Comparison of ENCODE assay signal across 13 cellular contexts in the genomic region with DNA sequence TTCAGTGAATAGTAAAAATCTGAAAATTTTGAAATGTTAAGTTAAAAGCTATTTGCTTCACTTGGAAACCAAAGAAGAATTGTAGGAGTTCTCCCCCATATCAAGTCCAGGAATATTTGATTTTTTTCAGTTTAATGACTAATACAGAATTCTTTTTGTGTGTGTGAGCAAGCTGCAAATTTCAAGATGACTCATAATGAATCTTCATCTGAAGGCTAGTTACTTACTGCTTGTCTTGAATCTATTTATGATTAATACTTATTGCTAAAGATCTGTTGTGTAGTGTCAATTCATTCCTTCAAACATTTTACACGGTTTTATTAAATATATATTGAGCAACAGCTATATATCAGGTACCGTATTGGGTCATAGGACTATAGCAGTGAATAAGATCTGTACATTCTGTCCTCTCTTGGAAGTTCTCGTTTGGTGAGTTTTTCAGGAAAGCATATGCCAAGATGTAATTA. TPM values are rescaled to one million over a fixed set of nuclear protein-coding genes. Genes with fewer than 3 reads are reported as not detected.
DNase-seq lines count a peak whose midpoint lies in the region; ATAC-seq and TF ChIP-seq lines count a peak whose summit lies in the region.
"Had no signal": no experiment of that assay in that cellular context is flagged by ENCODE, and none has a peak within 500 bp of the region (broad histone marks: within the 10 kb centered on the region; RNA-seq: fewer than 3 reads in every experiment).

No MANE protein-coding gene starts in this region.

- no peaks in the 10 kb centered on the region for H3K27me3 ChIP-seq in GM23248 (replicated peaks; ENCODE audit: insufficient read depth)
- no peaks in the 10 kb centered on the region for H3K27me3 ChIP-seq in SK-N-SH (ENCODE audit: insufficient read depth)
- H3K27me3 ChIP-seq in esophagus muscularis mucosa = no peaks in the 10 kb centered on the region

- no peak overlapping the region for H3K27ac Mint-ChIP-seq in activated CD4-positive, alpha-beta T cell treated with anti-CD3 and anti-CD28 coated beads for 36 hours
- H3K27ac Mint-ChIP-seq: dendritic cell treated with granulocyte-macrophage colony-stimulating factor and Interleukin-4, amounts not matched to agents 40 ng/mL and 50 ng/mL, for 4 days had no signal

- no peak overlapping the region for H3K9ac ChIP-seq in GM23248
- peak overlapping the region; percentile 30; the same call in 1 of the 2 replicates for H3K9ac ChIP-seq in SK-N-SH

- H4K20me1 ChIP-seq in GM23248 (ENCODE audit: insufficient read depth) (no peaks in the 10 kb centered on the region), SK-N-SH (ENCODE audit: insufficient read depth) (no peaks in the 10 kb centered on the region)

- no peaks in the 10 kb centered on the region for H3K4me1 Mint-ChIP-seq in activated CD4-positive, alpha-beta T cell treated with anti-CD3 and anti-CD28 coated beads for 36 hours

- no peak overlapping the region for H3K4me3 Mint-ChIP-seq in activated CD4-positive, alpha-beta T cell treated with anti-CD3 and anti-CD28 coated beads for 36 hours
- H3K4me3 Mint-ChIP-seq: activated T-cell treated with anti-CD3 and anti-CD28 coated beads, Interleukin-2, amount 50 U/mL, for 4 hours; dendritic cell treated with granulocyte-macrophage colony-stimulating factor and Interleukin-4, amounts not matched to agents 40 ng/mL and 50 ng/mL, for 4 days had no signal

- H3K27me3 Mint-ChIP-seq in activated CD4-positive, alpha-beta T cell treated with anti-CD3 and anti-CD28 coated beads for 36 hours = peaks cover 10% of the 10 kb centered on the region
- H3K27me3 Mint-ChIP-seq: dendritic cell treated with granulocyte-macrophage colony-stimulating factor and Interleukin-4, amounts not matched to agents 40 ng/mL and 50 ng/mL, for 4 days had no signal

- in situ Hi-C loops in GM23248 (cut with MboI) = no loop called here

- TF ChIP-seq EP300 in SK-N-SH (IDR thresholded peaks at IDR 0.05; ENCODE audit: borderline replicate concordance in 1 of 2, low read depth in 1 of 2, low read length in 1 of 2) (peak in 1 of 2 experiments; percentile 87; a peak in 1 of 4 replicates), esophagus muscularis mucosa (IDR thresholded peaks at IDR 0.05) (no peak)

- H3K4me1 ChIP-seq in GM23248 (ENCODE audit: insufficient read depth) (peaks cover 37% of the 10 kb centered on the region), SK-N-SH (ENCODE audit: control insufficient read depth in 1 of 2, insufficient read depth in 2 of 2, low read depth in 1 of 2, low read length in 1 of 2) (peaks cover 0 to 29% of the 10 kb centered on the region in 2 experiments; a peak in 3 of 4 replicates), esophagus muscularis mucosa (peaks cover 0 to 28% (median 15%) of the 10 kb centered on the region in 4 donors)
- H3K4me1 ChIP-seq: prostate gland had no signal

- DNase-seq in AG08396 (ENCODE audit: low spot score) (peak; percentile 49), GM23248 (peak; percentile 87), SK-N-SH (no peak), foreskin melanocyte (peak; percentile 45), iPS-NIHi11 (ENCODE audit: low spot score) (no peak), esophagus muscularis mucosa (ENCODE audit: extremely low spot score) (no peak)
- no peak for DNase-seq in activated CD4-positive, alpha-beta T cell treated with anti-CD3 and anti-CD28 coated beads for 36 hours
- DNase-seq in stimulated activated CD4-positive, alpha-beta T cell treated with anti-CD3 and anti-CD28 coated beads, Interleukin-1b, Interleukin-23, amount 100 ng/mL, for 48 hours = no peak
- DNase-seq: activated T-cell treated with anti-CD3 and anti-CD28 coated beads, Interleukin-2, amount 50 U/mL, for 4 hours; KBM-7 had no signal

- TF ChIP-seq CTCF in SK-N-SH (IDR thresholded peaks at IDR 0.05) (no peak), esophagus muscularis mucosa (IDR thresholded peaks at IDR 0.05) (no peak)

- H3K27ac ChIP-seq in GM23248 (peak overlapping the region; percentile 60), SK-N-SH (ENCODE audit: low read depth in 2 of 2, low read length in 1 of 2) (peak overlapping the region; percentile 73 to 83; a peak in 3 of 4 replicates), esophagus muscularis mucosa (replicated peaks in 1 of 4) (no peak overlapping the region)
- H3K27ac ChIP-seq: C4-2B, prostate gland had no signal

- H3K9me2 ChIP-seq in GM23248 (ENCODE audit: insufficient read depth) (no peaks in the 10 kb centered on the region), SK-N-SH (no peaks in the 10 kb centered on the region)

- H2AFZ ChIP-seq in GM23248 (peak overlapping the region; percentile 6; the same call in 1 of the 2 replicates), SK-N-SH (ENCODE audit: low read depth) (peak overlapping the region; percentile 58; the same call in 1 of the 2 replicates)

- no peaks in the 10 kb centered on the region for H3K79me2 ChIP-seq in GM23248 (ENCODE audit: insufficient read depth)
- H3K79me2 ChIP-seq in SK-N-SH (ENCODE audit: insufficient read depth) = no peaks in the 10 kb centered on the region

- intact Hi-C loops in activated CD4-positive, alpha-beta T cell treated with anti-CD3 and anti-CD28 coated beads for 36 hours (cut with DNase I, micrococcal nuclease) = no loop called here
- intact Hi-C loops in esophagus muscularis mucosa (cut with DNase I) = no loop called here

- no peaks in the 10 kb centered on the region for H3K9me3 Mint-ChIP-seq in activated CD4-positive, alpha-beta T cell treated with anti-CD3 and anti-CD28 coated beads for 36 hours (ENCODE audit: low read depth)
- H3K9me3 Mint-ChIP-seq: activated T-cell treated with anti-CD3 and anti-CD28 coated beads, Interleukin-2, amount 50 U/mL, for 4 hours had no signal

- peak overlapping the region; percentile 25; the same call in 1 of the 2 replicates for H3K4me3 ChIP-seq in GM23248
- no peak overlapping the region for H3K4me3 ChIP-seq in SK-N-SH (ENCODE audit: low read depth in 2 of 2, low read length in 1 of 2)
- H3K4me3 ChIP-seq in esophagus muscularis mucosa = no peak overlapping the region
- H3K4me3 ChIP-seq: prostate gland had no signal

- CTCF ChIA-PET in SK-N-SH (lab: Yijun Ruan, JAX) = interaction anchor here (1.2 kb wide), 1 partner anchor 268 kb away, joined by 3 read pairs; no protein-coding TSS in a partner anchor
- CTCF ChIA-PET in activated CD4-positive, alpha-beta T cell treated with anti-CD3 and anti-CD28 coated beads for 36 hours (lab: Charles Lee) = no interaction called here

- TF ChIP-seq RAD21 in SK-N-SH (IDR thresholded peaks at IDR 0.05; ENCODE audit: low read length) = no peak

- H3K36me3 ChIP-seq in GM23248 (ENCODE audit: low read depth) (no peaks in the 10 kb centered on the region), SK-N-SH (replicated peaks in 1 of 2; ENCODE audit: control insufficient read depth in 1 of 2, insufficient read depth in 2 of 2, low read length in 1 of 2) (peaks cover 0 to 7% of the 10 kb centered on the region in 2 experiments), esophagus muscularis mucosa (no peaks in the 10 kb centered on the region)
- H3K36me3 ChIP-seq: prostate gland had no signal

- WGBS in GM23248 (ENCODE audit: low coverage in 1 of 2, low lambda C conversion rate in 2 of 2, missing lambda C conversion rate in 2 of 2), 2 experiments = 4% methylated on average over 3 of the region's 3 CpGs
- WGBS in SK-N-SH (ENCODE audit: low lambda C conversion rate) = 17% methylated on average over 3 of the region's 3 CpGs
- WGBS in esophagus muscularis mucosa = 62% methylated on average over 3 of the region's 3 CpGs

- POLR2A ChIA-PET in SK-N-SH (lab: Yijun Ruan, JAX) = no interaction called here
- POLR2A ChIA-PET in activated CD4-positive, alpha-beta T cell treated with anti-CD3 and anti-CD28 coated beads for 36 hours (lab: Charles Lee) = interaction anchor here (0.7 kb wide), 1 partner anchor 353 kb away, joined by 3 read pairs; no protein-coding TSS in a partner anchor

- H3K9me3 ChIP-seq in GM23248 (ENCODE audit: low read depth) = no peaks in the 10 kb centered on the region
- H3K9me3 ChIP-seq in SK-N-SH = peaks cover 6% of the 10 kb centered on the region; the same call in 1 of the 2 replicates
- H3K9me3 ChIP-seq in esophagus muscularis mucosa = no peaks in the 10 kb centered on the region
- H3K9me3 ChIP-seq: prostate gland had no signal

- peaks cover 29% of the 10 kb centered on the region; the same call in 1 of the 2 replicates for H3F3A ChIP-seq in GM23248 (ENCODE audit: insufficient read depth)
- peaks cover 31% of the 10 kb centered on the region for H3F3A ChIP-seq in SK-N-SH (replicated peaks; ENCODE audit: insufficient read depth)

- peak overlapping the region; percentile 53 for H3K4me2 ChIP-seq in GM23248 (ENCODE audit: unreplicated experiment)
- H3K4me2 ChIP-seq in SK-N-SH = peak overlapping the region; percentile 53

- no peak for ATAC-seq in activated CD4-positive, alpha-beta T cell treated with anti-CD3 and anti-CD28 coated beads for 36 hours
- ATAC-seq: activated T-cell treated with anti-CD3 and anti-CD28 coated beads, Interleukin-2, amount 50 U/mL, for 4 hours had no signal

- H3K36me3 Mint-ChIP-seq in activated CD4-positive, alpha-beta T cell treated with anti-CD3 and anti-CD28 coated beads for 36 hours (ENCODE audit: low read depth) = no peaks in the 10 kb centered on the region

- no peak for TF ChIP-seq POLR2A in esophagus muscularis mucosa (IDR thresholded peaks at IDR 0.05; ENCODE audit: low read depth)

TF ChIP-seq in SK-N-SH, 30 proteins besides CTCF, POLR2A, EP300 and RAD21 (continues in another document):
- no peak for TF ChIP-seq EZH2phosphoT487 (IDR thresholded peaks at IDR 0.05; ENCODE audit: borderline replicate concordance, low read depth)
- no peak for TF ChIP-seq YY1 (IDR thresholded peaks at IDR 0.05; ENCODE audit: low read depth)
- TF ChIP-seq POLR2AphosphoS5 (IDR thresholded peaks at IDR 0.05; ENCODE audit: low read depth, low read length) = peak; percentile 47; the same call in 1 of the 2 replicates
- 0 out of 2 replicates have a peak, but pooled peaks have one; percentile 29 for TF ChIP-seq RXRA (IDR thresholded peaks at IDR 0.05; ENCODE audit: borderline replicate concordance, low read depth)
- TF ChIP-seq TCF12 (IDR thresholded peaks at IDR 0.05) = peak; percentile 84
- peak; percentile 75; the same call in 1 of the 2 replicates for TF ChIP-seq TEAD4 (IDR thresholded peaks at IDR 0.05; ENCODE audit: borderline replicate concordance, insufficient read depth)

RNA-seq across cellular contexts. Expression of a gene that starts 47.8 kb away (rescaled TPM):
- total RNA-seq in GM23248 (2014; rRNA removed; shearing (Covaris generic)) = 2.8 and 3.1 TPM in 2 replicates
- polyA plus RNA-seq in GM23248 (2016; fragmentation: Nextera tagmentation; extraction: Ambion mirVana) (5.2 and 6.1 TPM in 2 replicates), SK-N-SH (2012; rRNA removed) (1.5 and 1.7 TPM in 2 replicates)
- polyA plus RNA-seq in SK-N-SH (2012; cell fraction: cytosol; rRNA removed) = 1.4 and 1.7 TPM in 2 replicates
- polyA plus RNA-seq in SK-N-SH (2012; cell fraction: nucleus; rRNA removed) = 1.2 and 1.5 TPM in 2 replicates
- total RNA-seq in activated CD4-positive, alpha-beta T cell treated with anti-CD3 and anti-CD28 coated beads for 36 hours = not detected
- 100 to 1,000 TPM in 3 of 4 donors, 10 to 100 TPM in 1; 90.6 to 179 (median 120) TPM for total RNA-seq in esophagus muscularis mucosa

Comparison
In these comparisons a context has a peak if more than half of its experiments do, and no peak if none do; other contexts are left out.
1. DNase-seq: peak in AG08396 (single experiment), GM23248 (single experiment) and foreskin melanocyte (single experiment); none in SK-N-SH (single experiment), activated CD4-positive, alpha-beta T cell treated with anti-CD3 and anti-CD28 coated beads for 36 hours (single experiment), iPS-NIHi11 (single experiment), esophagus muscularis mucosa (single experiment) and stimulated activated CD4-positive, alpha-beta T cell treated with anti-CD3 and anti-CD28 coated beads, Interleukin-1b, Interleukin-23, amount 100 ng/mL, for 48 hours (single experiment).
2. H3K27ac ChIP-seq: peak in GM23248 (single experiment) and SK-N-SH (2 of 2); none in esophagus muscularis mucosa (0 of 4).
3. RNA of a gene that starts 47.8 kb away (total RNA-seq): 90.6 to 179 TPM in esophagus muscularis mucosa; 2.8 to 3.1 TPM in GM23248 and not detected in activated CD4-positive, alpha-beta T cell treated with anti-CD3 and anti-CD28 coated beads for 36 hours; every median in the first group is over 10 times any median in the second.